Comparison of ENCODE assay signal across 13 cellular contexts in the genomic region with DNA sequence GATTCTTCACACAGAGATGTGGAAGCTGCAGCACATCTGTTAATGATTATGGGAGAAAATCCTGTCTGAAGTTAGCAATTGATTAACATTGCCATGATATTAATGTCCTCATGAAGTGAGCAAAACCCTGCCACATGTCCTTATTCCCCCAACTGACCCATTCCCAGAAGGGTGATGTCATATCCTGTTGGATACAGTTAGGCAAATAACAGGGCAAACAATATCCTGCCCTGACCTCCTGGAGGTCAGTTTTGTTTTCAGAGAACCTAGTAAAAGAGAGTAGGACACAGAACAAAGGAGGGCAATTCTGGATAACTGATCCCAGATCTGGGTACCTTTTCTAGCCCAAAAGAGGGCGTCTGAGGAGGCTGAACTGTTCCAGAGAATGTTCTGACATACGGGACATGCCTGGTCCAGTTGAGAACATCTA. TPM values are rescaled to one million over a fixed set of nuclear protein-coding genes. Genes with fewer than 3 reads are reported as not detected.
A peak's percentile ranks its signal among the peaks of the same experiment; 100 is the strongest.
DNase-seq lines count a peak whose midpoint lies in the region; ATAC-seq and TF ChIP-seq lines count a peak whose summit lies in the region.
"Had no signal": no experiment of that assay in that cellular context is flagged by ENCODE, and none has a peak within 500 bp of the region (broad histone marks: within the 10 kb centered on the region; RNA-seq: fewer than 3 reads in every experiment).

No MANE protein-coding gene starts in this region.

- 71% methylated on average over 2 of the region's 2 CpGs for WGBS in esophagus muscularis mucosa

- 0 out of 2 replicates have a peak, but pooled peaks cover 3% of the 10 kb centered on the region for H3K36me3 ChIP-seq in PC-3 (ENCODE audit: low read depth, low read length)
- H3K36me3 ChIP-seq in esophagus muscularis mucosa = no peaks in the 10 kb centered on the region
- H3K36me3 ChIP-seq in osteoblast (ENCODE audit: insufficient read depth, low read length) = no peaks in the 10 kb centered on the region

- H3K27me3 Mint-ChIP-seq in CD4-positive, alpha-beta T cell = peaks cover 7% of the 10 kb centered on the region

- peak; percentile 68 for DNase-seq in EH (ENCODE audit: low read depth)
- peak; percentile 62 for DNase-seq in PC-3
- no peak for DNase-seq in esophagus muscularis mucosa (ENCODE audit: extremely low spot score)
- no peak for DNase-seq in osteoblast (ENCODE audit: insufficient read length, low spot score, missing footprints)
- no peak for DNase-seq in CD4-positive, alpha-beta T cell
- no peak for DNase-seq in activated CD4-positive, CD25-positive, alpha-beta regulatory T cell treated with anti-CD3 and anti-CD28 coated beads, Interleukin-2, amount 50 U/mL, for 72 hours
- DNase-seq in NCI-H510A (lab: John Stamatoyannopoulos, UW) = no peak
- DNase-seq: activated CD4-positive, alpha-beta T cell treated with anti-CD3 and anti-CD28 coated beads, Interleukin-2, amount 10 ng/mL, durations not matched to agents 7 days and 5 days; activated effector memory CD4-positive, alpha-beta T cell treated with Interleukin-2 at 50 U/mL for 16 hours; CD8-positive, alpha-beta memory T cell had no signal

- CTCF ChIA-PET in PC-3 (lab: Charles Lee) = interaction anchor here (0.5 to 1.5 kb wide), 4 partner anchors 9 to 22 kb away, joined by 3 to 15 read pairs (median 4); partner anchors contain the start of gene ABLIM3
- CTCF ChIA-PET in CD4-positive, alpha-beta T cell (lab: Charles Lee) = interaction anchor here (0.6 to 0.9 kb wide), 1 partner anchor 11 kb away, joined by 3 read pairs; the partner anchor contains the start of gene ABLIM3

- H3K27ac ChIP-seq in PC-3 (ENCODE audit: low read length) (peak overlapping the region; percentile 23), esophagus muscularis mucosa (replicated peaks in 1 of 4) (peak overlapping the region; percentile 30 to 70 (median 54)), osteoblast (ENCODE audit: low read depth, low read length) (peak overlapping the region; percentile 3)
- no peak overlapping the region for H3K27ac ChIP-seq in CD4-positive, alpha-beta T cell (ENCODE audit: low read depth, low read length)
- H3K27ac ChIP-seq: SK-N-MC had no signal

- no TSS peak for BruUV-seq in PC-3 (replicated peaks; lab: Mats Ljungman, UMichigan)

- H3K27ac Mint-ChIP-seq in CD4-positive, alpha-beta T cell = no peak overlapping the region
- H3K27ac Mint-ChIP-seq: activated CD4-positive, alpha-beta T cell treated with anti-CD3 and anti-CD28 coated beads, Interleukin-2, amount 10 ng/mL, durations not matched to agents 7 days and 5 days; CD8-positive, alpha-beta memory T cell had no signal

- no peak overlapping the region for H2AFZ ChIP-seq in PC-3 (ENCODE audit: low read length)
- H2AFZ ChIP-seq in osteoblast (ENCODE audit: low read length) = no peak overlapping the region

- no peak overlapping the region for H3K4me3 Mint-ChIP-seq in CD4-positive, alpha-beta T cell
- H3K4me3 Mint-ChIP-seq: activated CD4-positive, alpha-beta T cell treated with anti-CD3 and anti-CD28 coated beads, Interleukin-2, amount 10 ng/mL, durations not matched to agents 7 days and 5 days; CD8-positive, alpha-beta memory T cell had no signal

- TF ChIP-seq CTCF in PC-3 (conservative IDR thresholded peaks at IDR 0.05; ENCODE audit: low read depth, low read length) (no peak), esophagus muscularis mucosa (IDR thresholded peaks at IDR 0.05) (no peak), osteoblast (IDR thresholded peaks at IDR 0.05; ENCODE audit: extremely low read depth, low read depth, low read length) (no peak)
- no peak for TF ChIP-seq CTCF in CD4-positive, alpha-beta T cell (IDR thresholded peaks at IDR 0.05)

- H3F3A ChIP-seq in PC-3 (ENCODE audit: low read length, unreplicated experiment) = no peaks in the 10 kb centered on the region

- no peaks in the 10 kb centered on the region for H3K9me2 ChIP-seq in PC-3 (replicated peaks; ENCODE audit: low read length)

- POLR2A ChIA-PET in PC-3 (lab: Charles Lee; ENCODE audit: unreplicated experiment) = no interaction called here
- POLR2A ChIA-PET in CD4-positive, alpha-beta T cell (lab: Charles Lee) = interaction anchor here (1.1 kb wide), 1 partner anchor 8 kb away, joined by 3 read pairs; no protein-coding TSS in a partner anchor

- intact Hi-C loops in PC-3 (cut with micrococcal nuclease) (loop anchor here (1.0 kb wide), 1 partner anchor 10 kb away; no protein-coding TSS in a partner anchor), esophagus muscularis mucosa (cut with DNase I) (no loop called here)
- intact Hi-C loops in CD4-positive, alpha-beta T cell (cut with DNase I, micrococcal nuclease) = no loop called here

- H3K27me3 ChIP-seq in PC-3 (ENCODE audit: low read length) = no peaks in the 10 kb centered on the region
- no peaks in the 10 kb centered on the region for H3K27me3 ChIP-seq in esophagus muscularis mucosa
- no peaks in the 10 kb centered on the region for H3K27me3 ChIP-seq in osteoblast (ENCODE audit: insufficient read depth, low read length)
- H3K27me3 ChIP-seq in CD4-positive, alpha-beta T cell (ENCODE audit: control insufficient read depth, insufficient read depth, low read length) = no peaks in the 10 kb centered on the region

- peak; percentile 61 for ATAC-seq in PC-3
- ATAC-seq in CD4-positive, alpha-beta T cell (ENCODE audit: poor library complexity) = no peak
- ATAC-seq in HG02610 (IDR thresholded peaks at IDR 0.05; ENCODE audit: unreplicated experiment) = no peak

- H4K20me1 ChIP-seq in PC-3 (ENCODE audit: low read length) (no peaks in the 10 kb centered on the region), osteoblast (ENCODE audit: insufficient read depth, low read length) (no peaks in the 10 kb centered on the region)

- H3K4me2 ChIP-seq in PC-3 (ENCODE audit: low read length) = peak overlapping the region; percentile 30
- no peak overlapping the region for H3K4me2 ChIP-seq in osteoblast (ENCODE audit: insufficient read depth, low read length)
- H3K4me2 ChIP-seq: smooth muscle cell had no signal

- peak overlapping the region; percentile 0; the same call in 1 of the 2 replicates for H3K9ac ChIP-seq in PC-3 (ENCODE audit: low read length)

- H3K4me3 ChIP-seq in PC-3 (ENCODE audit: low read length) = no peak overlapping the region
- no peak overlapping the region for H3K4me3 ChIP-seq in esophagus muscularis mucosa
- no peak overlapping the region for H3K4me3 ChIP-seq in osteoblast (ENCODE audit: insufficient read depth, low read length)
- H3K4me3 ChIP-seq: SK-N-MC, smooth muscle cell had no signal

- H3K4me1 Mint-ChIP-seq in CD4-positive, alpha-beta T cell (ENCODE audit: low read depth) = no peaks in the 10 kb centered on the region
- H3K4me1 Mint-ChIP-seq: activated CD4-positive, alpha-beta T cell treated with anti-CD3 and anti-CD28 coated beads, Interleukin-2, amount 10 ng/mL, durations not matched to agents 7 days and 5 days; CD8-positive, alpha-beta memory T cell had no signal

- H3K4me1 ChIP-seq in PC-3 (ENCODE audit: insufficient read depth, low read length) (peaks cover 28% of the 10 kb centered on the region), esophagus muscularis mucosa (peaks cover 60 to 83% (median 67%) of the 10 kb centered on the region in 4 donors), osteoblast (ENCODE audit: insufficient read depth, low read length) (peaks cover 20% of the 10 kb centered on the region)

- H3K9me3 Mint-ChIP-seq in CD4-positive, alpha-beta T cell = no peaks in the 10 kb centered on the region
- H3K9me3 Mint-ChIP-seq: activated CD4-positive, alpha-beta T cell treated with anti-CD3 and anti-CD28 coated beads, Interleukin-2, amount 10 ng/mL, durations not matched to agents 7 days and 5 days; CD8-positive, alpha-beta memory T cell had no signal

- H3K79me2 ChIP-seq in PC-3 (ENCODE audit: low read length) = peaks cover 80% of the 10 kb centered on the region
- peaks cover 78% of the 10 kb centered on the region for H3K79me2 ChIP-seq in osteoblast (ENCODE audit: insufficient read depth, low read length)

- H3K36me3 Mint-ChIP-seq in CD4-positive, alpha-beta T cell (ENCODE audit: low read depth) = no peaks in the 10 kb centered on the region
- H3K36me3 Mint-ChIP-seq: CD8-positive, alpha-beta memory T cell had no signal

- no peak for TF ChIP-seq EP300 in esophagus muscularis mucosa (IDR thresholded peaks at IDR 0.05)

- no peak for TF ChIP-seq POLR2A in esophagus muscularis mucosa (IDR thresholded peaks at IDR 0.05; ENCODE audit: low read depth)

- H3K9me3 ChIP-seq in PC-3 (ENCODE audit: low read length) (no peaks in the 10 kb centered on the region), esophagus muscularis mucosa (no peaks in the 10 kb centered on the region), osteoblast (ENCODE audit: low read depth, low read length) (no peaks in the 10 kb centered on the region)
- no peaks in the 10 kb centered on the region for H3K9me3 ChIP-seq in CD4-positive, alpha-beta T cell (ENCODE audit: control insufficient read depth, low read length)

RNA-seq across cellular contexts. Expression of gene ABLIM3, which starts 11.0 kb away (rescaled TPM):
- 43.6 and 48.0 TPM in 2 replicates for total RNA-seq in PC-3 (2014; rRNA removed)
- 10 to 100 TPM; 40.9 to 64.5 (median 45.8) TPM for total RNA-seq in esophagus muscularis mucosa
- total RNA-seq in osteoblast = 5.8 and 7.4 TPM in 2 replicates
- total RNA-seq in CD4-positive, alpha-beta T cell = not detected
- total RNA-seq: activated CD4-positive, alpha-beta T cell treated with anti-CD3 and anti-CD28 coated beads, Interleukin-2, amount 10 ng/mL, durations not matched to agents 7 days and 5 days had no signal

Comparison
In these comparisons a context has a peak if more than half of its experiments do, and no peak if none do; other contexts are left out.
1. DNase-seq: peak in EH (single experiment) and PC-3 (single experiment); none in esophagus muscularis mucosa (single experiment), osteoblast (single experiment), CD4-positive, alpha-beta T cell (0 of 10), activated CD4-positive, CD25-positive, alpha-beta regulatory T cell treated with anti-CD3 and anti-CD28 coated beads, Interleukin-2, amount 50 U/mL, for 72 hours (single experiment) and NCI-H510A (single experiment).